In genomic region chr4:141702472-141703182, GRCh38 we compare ENCODE assay signal across 11 cellular contexts.
DNase-seq lines count a peak whose midpoint lies in the region; ATAC-seq and TF ChIP-seq lines count a peak whose summit lies in the region.
"Had no signal": no experiment of that assay in that cellular context is flagged by ENCODE, and none has a peak within 500 bp of the region (broad histone marks: within the 10 kb centered on the region; RNA-seq: fewer than 3 reads in every experiment).

No MANE protein-coding gene starts in this region.

- H3K9ac ChIP-seq in OCI-LY3 (ENCODE audit: low read length) = no peak overlapping the region
- H3K9ac ChIP-seq: parathyroid adenoma had no signal

- H3K4me2 ChIP-seq in OCI-LY3 (ENCODE audit: low read length) = no peak overlapping the region

- no peaks in the 10 kb centered on the region for H3K27me3 Mint-ChIP-seq in activated naive CD4-positive, alpha-beta T cell treated with anti-CD3 and anti-CD28 coated beads for 36 hours (ENCODE audit: low read depth)

- intact Hi-C loops in activated naive CD4-positive, alpha-beta T cell treated with anti-CD3 and anti-CD28 coated beads for 36 hours (cut with micrococcal nuclease) = no loop called here
- intact Hi-C loops in thyroid gland (cut with DNase I) = no loop called here
- intact Hi-C loops in testis (cut with DNase I; ENCODE audit: low total_unique reads) = no loop called here

- H3K27ac Mint-ChIP-seq in activated naive CD4-positive, alpha-beta T cell treated with anti-CD3 and anti-CD28 coated beads for 36 hours = no peak overlapping the region

- no peak for ATAC-seq in GM21529 (IDR thresholded peaks at IDR 0.05; ENCODE audit: unreplicated experiment)

- H3K79me2 ChIP-seq in OCI-LY3 (ENCODE audit: low read length) = no peaks in the 10 kb centered on the region
- H3K79me2 ChIP-seq: parathyroid adenoma had no signal

- no peak for TF ChIP-seq POLR2A in thyroid gland (IDR thresholded peaks at IDR 0.05)
- no peak for TF ChIP-seq POLR2A in testis (IDR thresholded peaks at IDR 0.05)

- peak; percentile 19 for DNase-seq in activated naive CD4-positive, alpha-beta T cell treated with anti-CD3 and anti-CD28 coated beads for 36 hours
- no peak for DNase-seq in activated naive CD4-positive, alpha-beta T cell treated with Interleukin-2 at 50 U/mL for 16 hours
- DNase-seq in cardiac muscle cell (ENCODE audit: low read depth in 1 of 2, low spot score in 1 of 2) (peak; percentile 8 to 61), thyroid gland (peak; percentile 63 to 69), MG63 (no peak), testis (no peak)
- DNase-seq: islet precursor cell had no signal

- H3K27ac ChIP-seq in OCI-LY3 (ENCODE audit: low read length) (no peak overlapping the region), cardiac muscle cell (no peak overlapping the region), thyroid gland (no peak overlapping the region), testis (no peak overlapping the region)
- H3K27ac ChIP-seq: epithelial cell of prostate, parathyroid adenoma had no signal

- H3K9me3 ChIP-seq in OCI-LY3 (ENCODE audit: insufficient read depth, low read length) = peaks cover 17% of the 10 kb centered on the region
- H3K9me3 ChIP-seq in cardiac muscle cell (ENCODE audit: low read depth) = no peaks in the 10 kb centered on the region
- no peaks in the 10 kb centered on the region for H3K9me3 ChIP-seq in thyroid gland
- H3K9me3 ChIP-seq in MG63 = 0 out of 2 replicates have a peak, but pooled peaks cover 6% of the 10 kb centered on the region
- no peaks in the 10 kb centered on the region for H3K9me3 ChIP-seq in testis

- H3K4me1 Mint-ChIP-seq in activated naive CD4-positive, alpha-beta T cell treated with anti-CD3 and anti-CD28 coated beads for 36 hours (ENCODE audit: low read depth) = no peaks in the 10 kb centered on the region

- H3K4me1 ChIP-seq in OCI-LY3 (ENCODE audit: low read length) (peaks cover 17% of the 10 kb centered on the region), cardiac muscle cell (ENCODE audit: low read depth) (no peaks in the 10 kb centered on the region), thyroid gland (no peaks in the 10 kb centered on the region), testis (no peaks in the 10 kb centered on the region)
- H3K4me1 ChIP-seq: parathyroid adenoma had no signal

- H3K4me3 ChIP-seq in OCI-LY3 (ENCODE audit: low read length) (no peak overlapping the region), cardiac muscle cell (no peak overlapping the region), thyroid gland (replicated peaks in 1 of 3) (no peak overlapping the region), MG63 (no peak overlapping the region), testis (no peak overlapping the region)

- CTCF ChIA-PET in activated naive CD4-positive, alpha-beta T cell treated with anti-CD3 and anti-CD28 coated beads for 36 hours (lab: Charles Lee) = no interaction called here

- H3K9me3 Mint-ChIP-seq in activated naive CD4-positive, alpha-beta T cell treated with anti-CD3 and anti-CD28 coated beads for 36 hours = peaks cover 9% of the 10 kb centered on the region

- H2AFZ ChIP-seq in OCI-LY3 (ENCODE audit: low read depth, low read length) = no peak overlapping the region
- H2AFZ ChIP-seq: parathyroid adenoma had no signal

- H3K27me3 ChIP-seq in OCI-LY3 (ENCODE audit: low read depth, low read length) (no peaks in the 10 kb centered on the region), cardiac muscle cell (no peaks in the 10 kb centered on the region), thyroid gland (no peaks in the 10 kb centered on the region), MG63 (no peaks in the 10 kb centered on the region), testis (no peaks in the 10 kb centered on the region)

- H4K20me1 ChIP-seq in OCI-LY3 (ENCODE audit: insufficient read depth, low read length) = no peaks in the 10 kb centered on the region

- no peak overlapping the region for H3K4me3 Mint-ChIP-seq in activated naive CD4-positive, alpha-beta T cell treated with anti-CD3 and anti-CD28 coated beads for 36 hours

- TF ChIP-seq CTCF in OCI-LY3 (IDR thresholded peaks at IDR 0.05; ENCODE audit: low read depth, low read length) (peak; percentile 44), cardiac muscle cell (IDR thresholded peaks at IDR 0.05; ENCODE audit: low read depth, low read length) (no peak), thyroid gland (IDR thresholded peaks at IDR 0.05) (no peak), testis (IDR thresholded peaks at IDR 0.05) (no peak)

- H3K36me3 ChIP-seq in OCI-LY3 (replicated peaks; ENCODE audit: low read depth, low read length) (peaks cover 22% of the 10 kb centered on the region), cardiac muscle cell (no peaks in the 10 kb centered on the region), thyroid gland (no peaks in the 10 kb centered on the region), MG63 (no peaks in the 10 kb centered on the region), testis (ENCODE audit: low read depth, missing control alignments) (no peaks in the 10 kb centered on the region)

- H3K36me3 Mint-ChIP-seq in activated naive CD4-positive, alpha-beta T cell treated with anti-CD3 and anti-CD28 coated beads for 36 hours (ENCODE audit: low read depth) = no peaks in the 10 kb centered on the region

- WGBS in thyroid gland, 2 donors = 89 to 94% methylated on average over 3 of the region's 3 CpGs
- 93 to 94% methylated on average over 3 of the region's 3 CpGs for WGBS in testis, 2 donors

Comparison
In these comparisons a context has a peak if more than half of its experiments do, and no peak if none do; other contexts are left out.
1. DNase-seq: peak in activated naive CD4-positive, alpha-beta T cell treated with anti-CD3 and anti-CD28 coated beads for 36 hours (single experiment), cardiac muscle cell (2 of 2) and thyroid gland (2 of 2); none in activated naive CD4-positive, alpha-beta T cell treated with Interleukin-2 at 50 U/mL for 16 hours (single experiment), MG63 (single experiment) and testis (single experiment).